In the genomic region with DNA sequence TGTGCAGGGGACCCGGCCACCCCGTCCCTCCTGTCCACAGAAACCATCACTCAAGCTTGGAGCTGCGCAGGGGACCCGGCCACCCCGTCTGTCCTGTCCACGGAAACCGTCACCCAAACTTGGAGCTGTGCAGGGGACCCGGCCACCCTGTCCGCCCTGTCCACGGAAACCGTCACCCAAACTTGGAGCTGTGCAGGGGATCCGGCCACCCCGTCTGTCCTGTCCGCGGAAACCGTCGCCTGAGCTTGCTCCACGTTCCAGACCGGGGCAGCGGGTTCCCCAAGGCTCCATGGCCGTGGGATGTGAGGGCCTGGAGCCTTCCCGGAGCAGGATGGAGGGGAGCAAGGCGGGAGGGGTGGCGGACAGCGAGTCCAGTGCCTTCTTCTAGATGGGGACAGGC, we compare ENCODE assay signal across 5 cellular contexts.
"Had no signal": no experiment of that assay in that cellular context is flagged by ENCODE, and none has a peak within 500 bp of the region (broad histone marks: within the 10 kb centered on the region; RNA-seq: fewer than 3 reads in every experiment).

No MANE protein-coding gene starts in this region.

- DNase-seq: HCEC 1CT, IMR-90, KG1 had no signal

- ATAC-seq: GM23338, K562 had no signal

- H3K4me2 ChIP-seq: GM23338 had no signal

- H3K4me3 ChIP-seq: GM23338, K562 had no signal

- H2AFZ ChIP-seq: GM23338 had no signal
